ENCODE assay signal across 1 cellular context in the genomic region with DNA sequence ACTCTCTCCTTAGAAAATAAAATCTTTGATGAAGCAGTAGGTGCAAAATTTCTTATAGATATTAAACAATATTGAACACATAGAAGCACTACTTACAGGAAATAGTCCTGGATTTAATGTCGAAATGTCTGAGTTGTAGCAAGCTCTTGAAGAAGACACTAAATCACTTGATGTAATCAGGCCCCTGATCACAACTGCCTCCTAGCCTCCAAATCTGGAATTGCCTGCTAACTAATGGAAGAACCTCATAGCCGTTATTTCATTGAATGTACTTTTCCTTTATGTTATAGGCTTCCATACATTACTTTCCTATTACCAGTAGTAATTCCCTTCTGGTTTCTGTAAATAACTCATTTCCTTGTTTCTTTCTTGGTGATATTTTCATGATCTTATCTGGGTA.
TF ChIP-seq lines count a peak whose summit lies in the region.

No MANE protein-coding gene starts in this region.

TF ChIP-seq in H1, 55 proteins besides CTCF, POLR2A, EP300 and RAD21:
- TF ChIP-seq JUN (IDR thresholded peaks at IDR 0.05; ENCODE audit: low read depth, low read length) = no peak
- no peak for TF ChIP-seq KDM1A (IDR thresholded peaks at IDR 0.05; ENCODE audit: borderline replicate concordance, low read length)
- TF ChIP-seq BCL11A (IDR thresholded peaks at IDR 0.05; ENCODE audit: low read depth in 2 of 2, low read length in 2 of 2) = no peak
- no peak for TF ChIP-seq BRCA1 (IDR thresholded peaks at IDR 0.05; ENCODE audit: low read depth, low read length)
- TF ChIP-seq YY1 (IDR thresholded peaks at IDR 0.05; ENCODE audit: low read depth, low read length) = no peak
